ENCODE assay signal across 17 cellular contexts in genomic region chr11:69383946-69384547, GRCh38.
"Had no signal": no experiment of that assay in that cellular context is flagged by ENCODE, and none has a peak within 500 bp of the region (broad histone marks: within the 10 kb centered on the region; RNA-seq: fewer than 3 reads in every experiment).

No MANE protein-coding gene starts in this region.

- H3K36me3 ChIP-seq: ascending aorta, breast epithelium, lower lobe of right lung, ovary, SJCRH30 had no signal

- DNase-seq: activated gamma-delta T cell treated with Interleukin-2 at 50 U/mL for 16 hours; activated T-cell treated with anti-CD3 and anti-CD28 coated beads, Interleukin-2, amount 50 U/mL, for 1 hour; dermis blood vessel endothelial cell; immature natural killer cell; lower lobe of right lung; nephron progenitor cell; stimulated activated CD4-positive, alpha-beta T cell treated with anti-CD3 and anti-CD28 coated beads, Interleukin-4, amount 100 ng/mL, for 1 hour; stimulated activated naive B cell treated with anti-CD40 and anti-IgM and Interleukin-4, amounts not matched to agents 10 μg/mL and 1 μg/mL and 100 μg/mL, for 72 hours; T-helper 2 cell; trophoblast cell had no signal

- H3K4me1 Mint-ChIP-seq: mesothelial cell of epicardium; stimulated activated naive B cell treated with anti-CD40 and anti-IgM and Interleukin-4, amounts not matched to agents 10 μg/mL and 1 μg/mL and 100 μg/mL, for 72 hours had no signal

- H3K27me3 Mint-ChIP-seq: stimulated activated naive B cell treated with anti-CD40 and anti-IgM and Interleukin-4, amounts not matched to agents 10 μg/mL and 1 μg/mL and 100 μg/mL, for 72 hours had no signal

- FAIRE-seq: frontal cortex had no signal

- H3K9me3 ChIP-seq: ovary had no signal

- H3K27ac ChIP-seq: ascending aorta, breast epithelium, lower lobe of right lung, ovary, SJCRH30 had no signal

- H3K27me3 ChIP-seq: ascending aorta, breast epithelium, ovary, SJCRH30 had no signal

- H3K4me3 Mint-ChIP-seq: immature natural killer cell; mesothelial cell of epicardium; nephron progenitor cell; stimulated activated naive B cell treated with anti-CD40 and anti-IgM and Interleukin-4, amounts not matched to agents 10 μg/mL and 1 μg/mL and 100 μg/mL, for 72 hours; WTC11 had no signal

- H3K4me1 ChIP-seq: ascending aorta, breast epithelium, lower lobe of right lung had no signal

- ATAC-seq: lower lobe of right lung; stimulated activated naive B cell treated with anti-CD40 and anti-IgM and Interleukin-4, amounts not matched to agents 10 μg/mL and 1 μg/mL and 100 μg/mL, for 72 hours; WTC11 had no signal

- H3K27ac Mint-ChIP-seq: immature natural killer cell, mesothelial cell of epicardium, nephron progenitor cell, WTC11 had no signal

- H3K4me3 ChIP-seq: ascending aorta, breast epithelium, lower lobe of right lung, ovary, SJCRH30 had no signal
